In the genomic region with DNA sequence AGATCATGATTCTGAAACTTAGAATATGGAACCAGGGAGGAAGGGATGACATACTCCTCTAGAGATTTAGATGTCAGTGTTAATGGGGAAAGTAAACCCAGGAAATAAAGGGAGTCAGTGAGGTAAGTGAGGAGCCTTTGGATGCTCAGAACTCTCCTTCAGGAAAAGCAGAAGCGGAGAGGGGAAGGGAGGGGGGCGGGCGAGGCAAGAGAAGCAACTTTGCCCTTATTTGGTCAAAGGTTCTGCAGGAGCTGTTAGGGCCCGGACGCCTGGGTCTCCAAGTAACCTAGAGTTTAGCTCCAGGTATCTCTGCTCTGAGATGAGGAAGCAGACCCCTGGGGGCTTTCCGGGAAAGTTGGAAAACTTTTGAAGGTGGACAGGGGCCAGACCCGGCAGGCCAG, we compare ENCODE assay signal across 8 cellular contexts. TPM values are rescaled to one million over a fixed set of nuclear protein-coding genes. Genes with fewer than 3 reads are reported as not detected.
DNase-seq lines count a peak whose midpoint lies in the region; TF ChIP-seq lines count a peak whose summit lies in the region.

No MANE protein-coding gene starts in this region.

- H3K27ac ChIP-seq in coronary artery = peak overlapping the region; percentile 90 to 99

- no peaks in the 10 kb centered on the region for H3K9me3 Mint-ChIP-seq in nephron progenitor cell

- DNase-seq in GDM1 (lab: John Stamatoyannopoulos, UW) = peak; percentile 31
- peak; percentile 38 for DNase-seq in NOMO-1 treated with dmso at 0.1 percent for 144 hours (lab: John Stamatoyannopoulos, UW; ENCODE audit: unreplicated experiment)
- no peak for DNase-seq in coronary artery (ENCODE audit: low spot score)
- DNase-seq in nephron progenitor cell = no peak
- DNase-seq in H4 (ENCODE audit: low spot score) = no peak
- DNase-seq in activated gamma-delta T cell treated with Interleukin-2 at 50 U/mL for 16 hours = no peak
- no peak for DNase-seq in mucosa of gallbladder (ENCODE audit: low spot score)
- DNase-seq in SHP77 (lab: John Stamatoyannopoulos, UW) = no peak

- H3K36me3 Mint-ChIP-seq in nephron progenitor cell (ENCODE audit: low read depth) = peaks cover 27% of the 10 kb centered on the region

- peaks cover 47% of the 10 kb centered on the region for H3K4me1 Mint-ChIP-seq in nephron progenitor cell

- H3K4me3 ChIP-seq in coronary artery = peak overlapping the region; percentile 99

- H3K4me3 Mint-ChIP-seq in nephron progenitor cell = peak overlapping the region; percentile 99

- TF ChIP-seq CTCF in coronary artery (IDR thresholded peaks at IDR 0.05) = no peak
- no peak for TF ChIP-seq CTCF in nephron progenitor cell (IDR thresholded peaks at IDR 0.05)

- peak overlapping the region; percentile 93 for H3K27ac Mint-ChIP-seq in nephron progenitor cell

- peaks cover 2% of the 10 kb centered on the region for H3K27me3 Mint-ChIP-seq in nephron progenitor cell (ENCODE audit: low read depth, poor library complexity)

RNA-seq across cellular contexts. Expression of gene PFN1, which starts 1.3 kb away (rescaled TPM):
- 738 and 894 TPM in 2 replicates for total RNA-seq in H4 (2014; rRNA removed; shearing (Covaris generic))
- total RNA-seq in mucosa of gallbladder = 484 TPM

RNA-seq across cellular contexts. Expression of gene ENO3, which starts 3.9 kb away (rescaled TPM):
- 1.7 and 4.7 TPM in 2 replicates for total RNA-seq in H4 (2014; rRNA removed; shearing (Covaris generic))
- total RNA-seq in mucosa of gallbladder = 7.5 TPM

RNA-seq across cellular contexts. Expression of gene RNF167, which starts 6.9 kb away (rescaled TPM):
- 15.1 and 17.3 TPM in 2 replicates for total RNA-seq in H4 (2014; rRNA removed; shearing (Covaris generic))
- 140 TPM for total RNA-seq in mucosa of gallbladder

RNA-seq across cellular contexts. Expression of gene SLC25A11, which starts 7.2 kb away (rescaled TPM):
- 64.1 and 70.8 TPM in 2 replicates for total RNA-seq in H4 (2014; rRNA removed; shearing (Covaris generic))
- total RNA-seq in mucosa of gallbladder = 68.9 TPM

RNA-seq across cellular contexts. Expression of gene GP1BA, which starts 14.9 kb away (rescaled TPM):
- not detected in 2 replicates for total RNA-seq in H4 (2014; rRNA removed; shearing (Covaris generic))
- total RNA-seq in mucosa of gallbladder = not detected

Comparison
In these comparisons a context has a peak if more than half of its experiments do, and no peak if none do; other contexts are left out.
1. DNase-seq: peak in GDM1 (single experiment) and NOMO-1 treated with dmso at 0.1 percent for 144 hours (single experiment); none in coronary artery (single experiment), nephron progenitor cell (single experiment), H4 (single experiment), activated gamma-delta T cell treated with Interleukin-2 at 50 U/mL for 16 hours (single experiment), mucosa of gallbladder (single experiment) and SHP77 (0 of 2).